In the genomic region with DNA sequence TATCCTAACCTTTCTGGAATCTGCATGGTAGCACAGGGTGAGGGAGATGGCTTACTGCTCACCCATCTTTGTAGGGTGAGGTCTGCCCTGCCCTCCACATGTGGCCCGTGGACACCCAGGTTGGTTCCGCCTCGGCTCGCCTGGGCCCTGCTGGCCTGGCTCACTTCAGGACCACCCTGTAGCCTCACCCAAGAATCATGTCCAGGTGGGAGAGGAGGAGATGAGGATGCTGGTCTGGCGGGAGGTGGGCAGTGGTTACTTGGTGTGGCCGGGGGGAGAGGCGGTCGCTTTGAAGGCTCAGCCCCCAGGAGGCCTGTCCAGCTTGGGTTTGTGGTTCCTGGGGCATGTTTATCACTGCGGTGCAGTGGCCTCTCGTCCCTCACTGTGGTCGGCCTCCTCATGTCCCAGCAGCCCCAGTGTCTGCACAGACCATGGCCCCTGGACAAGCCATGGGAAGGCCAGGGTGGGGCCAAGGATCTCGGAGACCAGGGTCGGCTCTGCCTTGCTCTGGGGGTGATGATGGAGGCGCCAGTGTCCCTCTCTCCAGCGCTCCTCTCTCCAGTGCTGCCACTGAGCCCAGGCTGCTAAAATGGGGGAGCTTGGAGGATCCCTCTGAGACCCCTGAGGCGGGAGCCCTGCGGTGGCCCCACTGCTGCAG, we compare ENCODE assay signal across 1 cellular context.
TF ChIP-seq lines count a peak whose summit lies in the region.

No MANE protein-coding gene starts in this region.

TF ChIP-seq in K562, 482 proteins besides CTCF, POLR2A, EP300 and RAD21:
- TF ChIP-seq TCF3 (CRISPR knock-in tag; IDR thresholded peaks at IDR 0.05) (0 out of 2 replicates have a peak, but pooled peaks have one; percentile 14), CREB1 (IDR thresholded peaks at IDR 0.05) (no peak), CREB1 (CRISPR knock-in tag; IDR thresholded peaks at IDR 0.05) (no peak)
